32 cellular contexts compared by ENCODE assay signal in genomic region chr4:1413221-1413663, GRCh38. TPM values are rescaled to one million over a fixed set of nuclear protein-coding genes. Genes with fewer than 3 reads are reported as not detected.
DNase-seq lines count a peak whose midpoint lies in the region; ATAC-seq, FAIRE-seq and TF ChIP-seq lines count a peak whose summit lies in the region.
"Had no signal": no experiment of that assay in that cellular context is flagged by ENCODE, and none has a peak within 500 bp of the region (broad histone marks: within the 10 kb centered on the region; RNA-seq: fewer than 3 reads in every experiment).

No MANE protein-coding gene starts in this region.

- intact Hi-C loops in cardiac septum (cut with DNase I) (no loop called here), left ventricle myocardium superior (cut with micrococcal nuclease) (no loop called here), kidney (cut with DNase I) (no loop called here)

- FAIRE-seq in kidney (lab: Jason Lieb, UNC) (no peak), urothelium cell line (lab: Jason Lieb, UNC) (no peak)
- FAIRE-seq: GM12891, islet of Langerhans, RCC 7860 had no signal

- ATAC-seq in left ventricle myocardium superior = no peak
- ATAC-seq: activated naive CD4-positive, alpha-beta T cell treated with anti-CD3 and anti-CD28 coated beads, Interleukin-2, amount 50 U/mL, for 72 hours; left lung; T-cell had no signal

- TF ChIP-seq POLR2A in Peyer's patch (IDR thresholded peaks at IDR 0.05) = no peak

- DNase-seq in cardiac septum (ENCODE audit: low spot score) = peak; percentile 58
- DNase-seq in left ventricle myocardium superior = no peak
- DNase-seq in Peyer's patch = peak in 2 of 3 donors; percentile 22 to 39
- DNase-seq in kidney = peak; percentile 49
- peak; percentile 1 for DNase-seq in urothelium cell line (ENCODE audit: low spot score)
- no peak for DNase-seq in GOT3 (lab: John Stamatoyannopoulos, UW)
- DNase-seq in effector CD8-positive, alpha-beta T cell (lab: John Stamatoyannopoulos, UW) = no peak
- DNase-seq: activated B cell treated with CpG ODN at 0.5 μM for 24 hours; activated CD4-positive, alpha-beta T cell treated with anti-CD3 and anti-CD28 coated beads, Interleukin-2, amount 50 U/mL, for 4 hours; amygdala; brain microvascular endothelial cell; DMS153; MV-4-11; naive B cell; NCI-H146; NCI-H446; NCI-H748 treated with DMSO at 0.1 percent for 48 hours; stimulated activated CD4-positive, alpha-beta T cell treated with anti-CD3 and anti-CD28 coated beads, Interleukin-4, amount 100 ng/mL, for 1 hour; transverse colon had no signal

- H3K36me3 ChIP-seq in Peyer's patch = no peaks in the 10 kb centered on the region
- no peaks in the 10 kb centered on the region for H3K36me3 ChIP-seq in kidney (ENCODE audit: control insufficient read depth in 1 of 2, insufficient read depth in 2 of 2, low read length in 2 of 2)
- H3K36me3 ChIP-seq: BLaER1 treated with 17β-estradiol and CSF1 and Interleukin-3, amounts not matched to agents 10 nM and 100 nM; brain microvascular endothelial cell; left lung; neutrophil; SJSA1; transverse colon had no signal

- H3K9me3 ChIP-seq in Peyer's patch (no peaks in the 10 kb centered on the region), kidney (ENCODE audit: control insufficient read depth in 1 of 2, low read length in 2 of 2) (no peaks in the 10 kb centered on the region)
- H3K9me3 ChIP-seq: left lung, neutrophil, SJSA1, transverse colon had no signal

- H3K27me3 ChIP-seq in Peyer's patch = peaks cover 0 to 30% of the 10 kb centered on the region in 2 donors
- H3K27me3 ChIP-seq: SJSA1 had no signal

- TF ChIP-seq CTCF in Peyer's patch (IDR thresholded peaks at IDR 0.05) (no peak), kidney (IDR thresholded peaks at IDR 0.05; ENCODE audit: borderline replicate concordance, extremely low read depth, insufficient read depth) (no peak)

- H3K9ac ChIP-seq in kidney (ENCODE audit: low read length in 2 of 2) = no peak overlapping the region
- H3K9ac ChIP-seq: BLaER1 treated with 17β-estradiol and CSF1 and Interleukin-3, amounts not matched to agents 10 nM and 100 nM had no signal

- H3K4me1 ChIP-seq in Peyer's patch = no peaks in the 10 kb centered on the region
- no peaks in the 10 kb centered on the region for H3K4me1 ChIP-seq in kidney (ENCODE audit: control insufficient read depth in 1 of 2, insufficient read depth in 1 of 2, low read depth in 1 of 2, low read length in 2 of 2)
- H3K4me1 ChIP-seq: BLaER1 treated with 17β-estradiol and CSF1 and Interleukin-3, amounts not matched to agents 10 nM and 100 nM; left lung; SJSA1; transverse colon had no signal

- no peak overlapping the region for H3K4me3 ChIP-seq in Peyer's patch
- no peak overlapping the region for H3K4me3 ChIP-seq in kidney (ENCODE audit: low read length in 2 of 2)
- H3K4me3 ChIP-seq: BLaER1 treated with 17β-estradiol and CSF1 and Interleukin-3, amounts not matched to agents 10 nM and 100 nM; left lung; SJSA1; transverse colon had no signal

- H3K27ac ChIP-seq in Peyer's patch (no peak overlapping the region), kidney (ENCODE audit: low read depth in 2 of 2, low read length in 2 of 2) (no peak overlapping the region)
- H3K27ac ChIP-seq: BLaER1 treated with 17β-estradiol and CSF1 and Interleukin-3, amounts not matched to agents 10 nM and 100 nM; brain microvascular endothelial cell; left lung; neutrophil; SJSA1; transverse colon had no signal

RNA-seq across cellular contexts. Expression of gene NKX1-1, which starts 7.0 kb away (rescaled TPM):
- not detected for total RNA-seq in cardiac septum
- total RNA-seq in left ventricle myocardium superior = not detected
- not detected for total RNA-seq in Peyer's patch
- not detected for total RNA-seq in kidney
- polyA plus RNA-seq in kidney (ENCODE audit: insufficient read depth, low read depth, low replicate concordance) = not detected
- total RNA-seq: activated B cell treated with CpG ODN at 0.5 μM for 24 hours; activated naive CD4-positive, alpha-beta T cell treated with anti-CD3 and anti-CD28 coated beads, Interleukin-2, amount 50 U/mL, for 72 hours; activated T-helper 2 cell treated with anti-CD3 and anti-CD28 coated beads, Interferon-gamma antibody, Interleukin-2, Interleukin-4, amounts not matched to agents 10 μg/mL and 5 μg/mL and 100 μg/mL, durations not matched to agents 14 hours and 24 hours and 36 hours; left lung; mesothelial cell of epicardium; progenitor cell of endocrine pancreas; SJSA1; T-cell; transverse colon had no signal
- polyA plus RNA-seq: IgD-negative memory B cell had no signal

Comparison
In these comparisons a context has a peak if more than half of its experiments do, and no peak if none do; other contexts are left out.
1. DNase-seq: peak in cardiac septum (single experiment), Peyer's patch (2 of 3), kidney (single experiment) and urothelium cell line (single experiment); none in left ventricle myocardium superior (single experiment), GOT3 (single experiment) and effector CD8-positive, alpha-beta T cell (single experiment).